ENCODE assay signal across 22 cellular contexts in the genomic region with DNA sequence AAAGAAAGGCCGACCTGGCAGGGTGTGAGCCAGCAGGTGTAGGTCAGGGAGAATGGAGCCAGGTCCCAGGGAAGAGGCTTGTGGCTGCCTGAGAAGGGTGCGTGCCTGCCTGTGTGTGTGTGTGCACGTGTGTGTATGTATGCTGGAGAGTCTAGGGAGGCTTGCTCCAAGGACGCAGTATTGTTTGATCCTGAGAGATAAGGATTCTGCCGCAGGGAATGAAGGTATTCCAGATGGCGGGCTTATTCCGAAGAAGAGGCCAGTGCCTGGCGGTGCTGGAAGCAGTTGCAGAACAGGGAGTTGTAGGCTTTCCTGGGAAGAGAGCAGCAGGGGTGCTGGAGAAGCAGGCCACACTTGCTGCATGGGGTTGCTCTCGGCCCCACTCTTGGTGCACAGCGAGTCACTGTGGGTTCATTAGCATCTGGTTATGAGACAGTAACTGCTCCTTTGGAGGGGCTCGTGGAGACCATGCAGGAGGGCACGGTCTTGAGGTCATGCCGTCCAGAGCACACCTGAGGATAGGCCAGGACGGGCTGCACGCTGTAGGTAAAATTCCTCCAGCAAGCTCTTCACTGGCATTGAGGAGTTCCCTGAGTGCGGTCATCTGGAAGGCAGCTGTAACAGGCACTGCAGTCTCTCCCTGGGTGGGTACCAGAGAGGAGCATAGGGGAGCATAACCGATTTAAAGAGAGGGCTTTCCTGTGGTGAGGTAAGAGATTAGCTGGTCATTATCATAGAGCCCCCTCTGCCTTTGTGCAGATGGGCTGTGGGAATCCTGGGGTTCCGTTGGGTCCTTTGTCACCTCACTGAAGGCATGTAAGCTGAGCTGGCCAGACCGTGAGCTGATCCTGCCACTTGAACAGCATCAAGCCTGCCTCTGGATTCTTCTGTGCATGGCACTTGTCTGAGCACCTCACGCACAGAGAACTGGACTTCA. TPM values are rescaled to one million over a fixed set of nuclear protein-coding genes. Genes with fewer than 3 reads are reported as not detected.
DNase-seq lines count a peak whose midpoint lies in the region; ATAC-seq and TF ChIP-seq lines count a peak whose summit lies in the region.
"Had no signal": no experiment of that assay in that cellular context is flagged by ENCODE, and none has a peak within 500 bp of the region (broad histone marks: within the 10 kb centered on the region; RNA-seq: fewer than 3 reads in every experiment).

No MANE protein-coding gene starts in this region.

- no peak overlapping the region for H3K4me3 Mint-ChIP-seq in activated CD4-positive, alpha-beta memory T cell treated with anti-CD3 and anti-CD28 coated beads, Interleukin-2, amount 10 ng/mL, durations not matched to agents 7 days and 5 days
- no peak overlapping the region for H3K4me3 Mint-ChIP-seq in activated CD4-positive, alpha-beta memory T cell treated with anti-CD3 and anti-CD28 coated beads for 36 hours
- H3K4me3 Mint-ChIP-seq in central memory CD8-positive, alpha-beta T cell, result no peak overlapping the region
- no peak overlapping the region for H3K4me3 Mint-ChIP-seq in neural progenitor cell
- H3K4me3 Mint-ChIP-seq: activated naive CD4-positive, alpha-beta T cell treated with anti-CD3 and anti-CD28 coated beads, Interleukin-2, amount 50 U/mL, for 24 hours; B cell; naive thymus-derived CD8-positive, alpha-beta T cell had no signal

- H3K4me1 Mint-ChIP-seq in activated CD4-positive, alpha-beta memory T cell treated with anti-CD3 and anti-CD28 coated beads, Interleukin-2, amount 10 ng/mL, durations not matched to agents 7 days and 5 days, result peaks cover 25% of the 10 kb centered on the region
- no peaks in the 10 kb centered on the region for H3K4me1 Mint-ChIP-seq in activated CD4-positive, alpha-beta memory T cell treated with anti-CD3 and anti-CD28 coated beads for 36 hours (ENCODE audit: low read depth)
- peaks cover 27% of the 10 kb centered on the region for H3K4me1 Mint-ChIP-seq in central memory CD8-positive, alpha-beta T cell
- no peaks in the 10 kb centered on the region for H3K4me1 Mint-ChIP-seq in neural progenitor cell
- H3K4me1 Mint-ChIP-seq: activated naive CD4-positive, alpha-beta T cell treated with anti-CD3 and anti-CD28 coated beads, Interleukin-2, amount 50 U/mL, for 24 hours; B cell had no signal

- H3K9ac ChIP-seq in DND-41 (ENCODE audit: low read depth, low read length) (no peak overlapping the region), neural progenitor cell (no peak overlapping the region)
- H3K9ac ChIP-seq: GM23248 had no signal

- H3K36me3 Mint-ChIP-seq in activated CD4-positive, alpha-beta memory T cell treated with anti-CD3 and anti-CD28 coated beads, Interleukin-2, amount 10 ng/mL, durations not matched to agents 7 days and 5 days (ENCODE audit: low read depth), result peaks cover 64% of the 10 kb centered on the region
- H3K36me3 Mint-ChIP-seq in activated CD4-positive, alpha-beta memory T cell treated with anti-CD3 and anti-CD28 coated beads for 36 hours, result peaks cover 40% of the 10 kb centered on the region
- peaks cover 40% of the 10 kb centered on the region for H3K36me3 Mint-ChIP-seq in central memory CD8-positive, alpha-beta T cell (ENCODE audit: insufficient read depth)
- peaks cover 28% of the 10 kb centered on the region for H3K36me3 Mint-ChIP-seq in neural progenitor cell

- H3K27ac ChIP-seq in DND-41 (ENCODE audit: low read length) (no peak overlapping the region), neural progenitor cell (peak overlapping the region; percentile 60)
- H3K27ac ChIP-seq: esophagus squamous epithelium, GM23248, VCaP had no signal

- H3K27me3 ChIP-seq in DND-41 (ENCODE audit: insufficient read depth, low read length, poor library complexity) (no peaks in the 10 kb centered on the region), neural progenitor cell (no peaks in the 10 kb centered on the region)
- H3K27me3 ChIP-seq: esophagus squamous epithelium had no signal

- H2AFZ ChIP-seq in DND-41 (ENCODE audit: low read depth, low read length) (no peak overlapping the region), neural progenitor cell (replicated peaks) (no peak overlapping the region)
- H2AFZ ChIP-seq: GM23248 had no signal

- no peak for DNase-seq in activated CD4-positive, alpha-beta memory T cell treated with anti-CD3 and anti-CD28 coated beads, Interleukin-2, amount 10 ng/mL, durations not matched to agents 7 days and 5 days
- no peak for DNase-seq in activated CD4-positive, alpha-beta memory T cell treated with anti-CD3 and anti-CD28 coated beads for 36 hours
- DNase-seq in DND-41 (no peak), neural progenitor cell (ENCODE audit: low spot score) (peak; percentile 63), middle frontal gyrus (ENCODE audit: extremely low spot score, low spot score) (no peak)
- no peak for DNase-seq in central memory CD8-positive, alpha-beta T cell (ENCODE audit: low spot score in 2 of 2)
- no peak for DNase-seq in activated effector memory CD4-positive, alpha-beta T cell treated with Interleukin-2 at 50 U/mL for 16 hours
- DNase-seq: activated T-cell treated with anti-CD3 and anti-CD28 coated beads, Interleukin-2, amount 50 U/mL, for 1 hour; effector memory CD4-positive, alpha-beta T cell; esophagus squamous epithelium; GM23248; IMR-90; NCI-H1105 treated with DMSO at 0.1 percent for 48 hours; NCI-H2081; NCI-H446 treated with DMSO at 0.1 percent for 48 hours; PC-3; T-helper 2 cell had no signal

- TF ChIP-seq CTCF in DND-41 (IDR thresholded peaks at IDR 0.05; ENCODE audit: borderline replicate concordance, extremely low read depth, low read length, poor library complexity, severe bottlenecking) (no peak), neural progenitor cell (IDR thresholded peaks at IDR 0.05) (no peak)

- H3K79me2 ChIP-seq in DND-41 (ENCODE audit: insufficient read depth, low read length), result no peaks in the 10 kb centered on the region
- H3K79me2 ChIP-seq in neural progenitor cell (ENCODE audit: low read depth), result no peaks in the 10 kb centered on the region

- H3K27ac Mint-ChIP-seq in activated CD4-positive, alpha-beta memory T cell treated with anti-CD3 and anti-CD28 coated beads, Interleukin-2, amount 10 ng/mL, durations not matched to agents 7 days and 5 days, result peak overlapping the region; percentile 21
- H3K27ac Mint-ChIP-seq in activated CD4-positive, alpha-beta memory T cell treated with anti-CD3 and anti-CD28 coated beads for 36 hours, result no peak overlapping the region
- peak overlapping the region; percentile 58 for H3K27ac Mint-ChIP-seq in central memory CD8-positive, alpha-beta T cell (ENCODE audit: low read depth)
- peak overlapping the region; percentile 79 for H3K27ac Mint-ChIP-seq in neural progenitor cell
- H3K27ac Mint-ChIP-seq: activated naive CD4-positive, alpha-beta T cell treated with anti-CD3 and anti-CD28 coated beads, Interleukin-2, amount 50 U/mL, for 24 hours; B cell had no signal

- CTCF ChIA-PET in activated CD4-positive, alpha-beta memory T cell treated with anti-CD3 and anti-CD28 coated beads, Interleukin-2, amount 10 ng/mL, durations not matched to agents 7 days and 5 days (lab: Charles Lee), result interaction anchor here (1.0 to 1.4 kb wide), 2 partner anchors 17 to 25 kb away, joined by 3 to 11 read pairs; no protein-coding TSS in a partner anchor
- CTCF ChIA-PET in activated CD4-positive, alpha-beta memory T cell treated with anti-CD3 and anti-CD28 coated beads for 36 hours (lab: Charles Lee), result no interaction called here

- H3K27me3 Mint-ChIP-seq in activated CD4-positive, alpha-beta memory T cell treated with anti-CD3 and anti-CD28 coated beads, Interleukin-2, amount 10 ng/mL, durations not matched to agents 7 days and 5 days, result no peaks in the 10 kb centered on the region
- no peaks in the 10 kb centered on the region for H3K27me3 Mint-ChIP-seq in activated CD4-positive, alpha-beta memory T cell treated with anti-CD3 and anti-CD28 coated beads for 36 hours
- no peaks in the 10 kb centered on the region for H3K27me3 Mint-ChIP-seq in central memory CD8-positive, alpha-beta T cell
- H3K27me3 Mint-ChIP-seq in neural progenitor cell (ENCODE audit: insufficient read depth, low read depth), result peaks cover 2% of the 10 kb centered on the region
- H3K27me3 Mint-ChIP-seq: activated naive CD4-positive, alpha-beta T cell treated with anti-CD3 and anti-CD28 coated beads, Interleukin-2, amount 50 U/mL, for 24 hours; B cell; naive thymus-derived CD8-positive, alpha-beta T cell had no signal

- no peaks in the 10 kb centered on the region for H3K9me3 ChIP-seq in DND-41 (ENCODE audit: insufficient read depth, low read length, severe bottlenecking)
- H3K9me3 ChIP-seq in neural progenitor cell (ENCODE audit: low read depth), result no peaks in the 10 kb centered on the region
- H3K9me3 ChIP-seq: esophagus squamous epithelium had no signal

- H3K4me2 ChIP-seq in DND-41 (ENCODE audit: insufficient read depth, low read length) (no peak overlapping the region), neural progenitor cell (no peak overlapping the region)

- intact Hi-C loops in activated CD4-positive, alpha-beta memory T cell treated with anti-CD3 and anti-CD28 coated beads for 36 hours (cut with micrococcal nuclease), result no loop called here

- POLR2A ChIA-PET in activated CD4-positive, alpha-beta memory T cell treated with anti-CD3 and anti-CD28 coated beads, Interleukin-2, amount 10 ng/mL, durations not matched to agents 7 days and 5 days (lab: Charles Lee), result interaction anchor here (0.9 to 1.3 kb wide), 2 partner anchors 16 to 18 kb away, joined by 3 to 4 read pairs; no protein-coding TSS in a partner anchor
- POLR2A ChIA-PET in activated CD4-positive, alpha-beta memory T cell treated with anti-CD3 and anti-CD28 coated beads for 36 hours (lab: Charles Lee), result no interaction called here

- ATAC-seq in DND-41 (ENCODE audit: insufficient read depth, low read depth) (0 out of 3 replicates have a peak, but pooled peaks have one; percentile 9), GM21529 (IDR thresholded peaks at IDR 0.05; ENCODE audit: unreplicated experiment) (no peak)
- no peak for ATAC-seq in central memory CD8-positive, alpha-beta T cell (replicated peaks; ENCODE audit: extremely low read depth, poor library complexity, severe bottlenecking)
- ATAC-seq: naive thymus-derived CD8-positive, alpha-beta T cell; PC-3 had no signal

- no peaks in the 10 kb centered on the region for H3K9me3 Mint-ChIP-seq in activated CD4-positive, alpha-beta memory T cell treated with anti-CD3 and anti-CD28 coated beads, Interleukin-2, amount 10 ng/mL, durations not matched to agents 7 days and 5 days
- no peaks in the 10 kb centered on the region for H3K9me3 Mint-ChIP-seq in activated CD4-positive, alpha-beta memory T cell treated with anti-CD3 and anti-CD28 coated beads for 36 hours
- no peaks in the 10 kb centered on the region for H3K9me3 Mint-ChIP-seq in central memory CD8-positive, alpha-beta T cell
- no peaks in the 10 kb centered on the region for H3K9me3 Mint-ChIP-seq in neural progenitor cell
- H3K9me3 Mint-ChIP-seq: activated naive CD4-positive, alpha-beta T cell treated with anti-CD3 and anti-CD28 coated beads, Interleukin-2, amount 50 U/mL, for 24 hours; naive thymus-derived CD8-positive, alpha-beta T cell had no signal

- H3K36me3 ChIP-seq in DND-41 (ENCODE audit: insufficient read depth, low read length) (peaks cover 83% of the 10 kb centered on the region), neural progenitor cell (no peaks in the 10 kb centered on the region)

- peaks cover 4% of the 10 kb centered on the region; the same call in 1 of the 2 replicates for H4K20me1 ChIP-seq in DND-41 (ENCODE audit: insufficient read depth, low read length)
- H4K20me1 ChIP-seq in neural progenitor cell (ENCODE audit: low read depth), result peaks cover 15% of the 10 kb centered on the region

- no peaks in the 10 kb centered on the region for H3K4me1 ChIP-seq in DND-41 (ENCODE audit: insufficient read depth, low read length)
- peaks cover 11% of the 10 kb centered on the region for H3K4me1 ChIP-seq in neural progenitor cell
- H3K4me1 ChIP-seq: esophagus squamous epithelium had no signal

- H3F3A ChIP-seq in neural progenitor cell (ENCODE audit: low read depth), result no peaks in the 10 kb centered on the region

- no peak overlapping the region for H3K4me3 ChIP-seq in DND-41 (ENCODE audit: low read depth in 1 of 2, low read length in 2 of 2)
- no peak overlapping the region for H3K4me3 ChIP-seq in neural progenitor cell
- H3K4me3 ChIP-seq: esophagus squamous epithelium, GM23248 had no signal

RNA-seq across cellular contexts. Expression of a gene that starts 29.9 kb away (rescaled TPM):
- total RNA-seq in activated CD4-positive, alpha-beta memory T cell treated with anti-CD3 and anti-CD28 coated beads, Interleukin-2, amount 10 ng/mL, durations not matched to agents 7 days and 5 days, result under 1 TPM; 0.60 to 0.65 TPM
- under 1 TPM; 0.39 to 0.45 TPM for total RNA-seq in activated CD4-positive, alpha-beta memory T cell treated with anti-CD3 and anti-CD28 coated beads for 36 hours
- 0.17 and 0.25 TPM in 2 replicates for total RNA-seq in neural progenitor cell (ENCODE audit: low replicate concordance)
- total RNA-seq: GM23248 had no signal
